Comparison of ENCODE assay signal across 8 cellular contexts in genomic region chr6:74091133-74091793, GRCh38.
A peak's percentile ranks its signal among the peaks of the same experiment; 100 is the strongest.
DNase-seq lines count a peak whose midpoint lies in the region; ATAC-seq, FAIRE-seq and TF ChIP-seq lines count a peak whose summit lies in the region.

No MANE protein-coding gene starts in this region.

- no peaks in the 10 kb centered on the region for H3K36me3 Mint-ChIP-seq in nephron progenitor cell (ENCODE audit: low read depth)

- H3K4me1 ChIP-seq in A549: no peaks in the 10 kb centered on the region

- H3K27ac ChIP-seq in A549: no peak overlapping the region

- peaks cover 1% of the 10 kb centered on the region for H3K9me3 Mint-ChIP-seq in nephron progenitor cell

- TF ChIP-seq RAD21 in A549 (conservative IDR thresholded peaks at IDR 0.05 in 1 of 2, IDR thresholded peaks at IDR 0.05 in 1 of 2): peak; percentile 39 to 46; a peak in 4 of 5 replicates

- H3K27ac Mint-ChIP-seq in nephron progenitor cell: no peak overlapping the region

- no peak overlapping the region for H3K4me3 Mint-ChIP-seq in nephron progenitor cell

- no peaks in the 10 kb centered on the region for H3K9me3 ChIP-seq in A549

- 44% methylated on average over 8 of the region's 8 CpGs for WGBS in A549 (ENCODE audit: missing lambda C conversion rate)

- peak overlapping the region; percentile 38; the same call in 1 of the 3 replicates for H3K4me2 ChIP-seq in A549

- no peak for FAIRE-seq in A549 (lab: Jason Lieb, UNC)

- H3K4me3 ChIP-seq in A549 (no peak overlapping the region), epithelial cell of proximal tubule (ENCODE audit: low read depth, low read length) (no peak overlapping the region)

- no peaks in the 10 kb centered on the region for H3K27me3 Mint-ChIP-seq in nephron progenitor cell (ENCODE audit: low read depth, poor library complexity)

- TF ChIP-seq EP300 in A549 (IDR thresholded peaks at IDR 0.05): no peak

- peak; percentile 61 for TF ChIP-seq CTCF in A549 (IDR thresholded peaks at IDR 0.05)
- peak; percentile 74 for TF ChIP-seq CTCF in epithelial cell of proximal tubule (conservative IDR thresholded peaks at IDR 0.05; ENCODE audit: low read depth, low read length)
- peak; percentile 76 for TF ChIP-seq CTCF in nephron progenitor cell (IDR thresholded peaks at IDR 0.05)

- no peaks in the 10 kb centered on the region for H3K4me1 Mint-ChIP-seq in nephron progenitor cell

- peak; percentile 4 to 32 for DNase-seq in A549 (ENCODE audit: low read depth in 1 of 2, low spot score in 1 of 2)
- peak; percentile 76 for DNase-seq in OCI-M1 (lab: John Stamatoyannopoulos, UW)
- peak; percentile 18 for DNase-seq in epithelial cell of proximal tubule (ENCODE audit: low read depth)
- peak; percentile 15 for DNase-seq in nephron progenitor cell
- DNase-seq in T1000 (lab: John Stamatoyannopoulos, UW): no peak
- no peak for DNase-seq in UCSD-AML1 (lab: John Stamatoyannopoulos, UW; ENCODE audit: unreplicated experiment)

- POLR2A ChIA-PET in A549 (lab: Yijun Ruan, JAX): no interaction called here

- TF ChIP-seq POLR2A in A549 (IDR thresholded peaks at IDR 0.05; ENCODE audit: low read length): no peak

- ATAC-seq in A549 (peak; percentile 39 to 69; a peak in 3 of 6 replicates), GM18498 (IDR thresholded peaks at IDR 0.05; ENCODE audit: unreplicated experiment) (peak; percentile 69), HG03175 (IDR thresholded peaks at IDR 0.05; ENCODE audit: unreplicated experiment) (peak; percentile 55)

- CTCF ChIA-PET in A549 (lab: Yijun Ruan, JAX): interaction anchor here (0.6 to 5.0 kb wide), 18 partner anchors 11 to 1123 kb away, joined by 3 to 84 read pairs (median 3); partner anchors contain the start of gene COL12A1

TF ChIP-seq in A549, 52 proteins besides CTCF, POLR2A, EP300 and RAD21:
- TF ChIP-seq SMC3 (IDR thresholded peaks at IDR 0.05) (peak; percentile 59), BCL3 (IDR thresholded peaks at IDR 0.05) (no peak)

Comparison
In these comparisons a context has a peak if more than half of its experiments do, and no peak if none do; other contexts are left out.
1. DNase-seq: peak in A549 (2 of 2), OCI-M1 (single experiment), epithelial cell of proximal tubule (single experiment) and nephron progenitor cell (single experiment); none in T1000 (single experiment) and UCSD-AML1 (single experiment).
2. Peak in every context shown above with its lines, with median percentiles within 50 percentile points of each other: ATAC-seq and CTCF ChIP-seq.